Comparison of ENCODE assay signal across 16 cellular contexts in the genomic region with DNA sequence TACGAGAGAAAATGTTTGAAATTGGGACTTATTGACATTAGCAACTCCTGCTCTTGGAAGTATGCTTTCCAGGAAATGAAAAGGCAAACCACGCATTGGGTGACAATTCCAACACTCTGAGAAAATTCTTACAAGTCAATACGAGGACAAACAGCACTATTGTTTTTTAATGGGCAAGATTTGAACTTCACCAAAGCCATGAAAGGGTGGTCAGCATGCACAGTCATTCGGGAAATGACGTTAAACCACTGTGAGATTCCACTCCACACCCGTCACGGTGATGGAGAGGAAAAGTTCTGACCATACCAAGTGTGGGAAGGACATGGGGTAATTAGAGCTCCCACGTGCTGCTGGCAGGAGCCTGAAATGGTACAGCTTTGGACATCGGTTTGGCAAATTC. TPM values are rescaled to one million over a fixed set of nuclear protein-coding genes. Genes with fewer than 3 reads are reported as not detected.
DNase-seq lines count a peak whose midpoint lies in the region; ATAC-seq, FAIRE-seq and TF ChIP-seq lines count a peak whose summit lies in the region.
"Had no signal": no experiment of that assay in that cellular context is flagged by ENCODE, and none has a peak within 500 bp of the region (broad histone marks: within the 10 kb centered on the region; RNA-seq: fewer than 3 reads in every experiment).

No MANE protein-coding gene starts in this region.

- H3K27me3 Mint-ChIP-seq in stimulated activated naive CD8-positive, alpha-beta T cell treated with anti-CD3 and anti-CD28 coated beads, Interleukin-15, amount 100 ng/mL, for 72 hours, result no peaks in the 10 kb centered on the region
- H3K27me3 Mint-ChIP-seq: CD4-positive, CD25-positive, alpha-beta regulatory T cell had no signal

- CTCF ChIA-PET in endothelial cell of umbilical vein (lab: Charles Lee), result interaction anchor here (0.7 kb wide), 1 partner anchor 13 kb away, joined by 3 read pairs; no protein-coding TSS in a partner anchor

- intact Hi-C loops in endothelial cell of umbilical vein (cut with micrococcal nuclease), result no loop called here

- dilution Hi-C loops in endothelial cell of umbilical vein (cut with MboI; ENCODE audit: extremely low pct_ligation_motif_present, low sequenced_read_pairs), result no loop called here

- H3K27ac ChIP-seq in endothelial cell of umbilical vein (ENCODE audit: insufficient read depth, low read depth, low read length), result no peak overlapping the region
- H3K27ac ChIP-seq: RWPE1, SJCRH30 had no signal

- H3K9me3 Mint-ChIP-seq in stimulated activated naive CD8-positive, alpha-beta T cell treated with anti-CD3 and anti-CD28 coated beads, Interleukin-15, amount 100 ng/mL, for 72 hours, result peaks cover 17 to 29% of the 10 kb centered on the region in 2 donors

- peaks cover 2 to 4% of the 10 kb centered on the region in 2 experiments for H3K27me3 ChIP-seq in endothelial cell of umbilical vein (ENCODE audit: control insufficient read depth in 2 of 2, insufficient read depth in 2 of 2, low read length in 2 of 2)

- H3K36me3 ChIP-seq in endothelial cell of umbilical vein (ENCODE audit: control insufficient read depth in 2 of 2, extremely low read depth in 1 of 2, insufficient read depth in 2 of 2, low read length in 2 of 2), result no peaks in the 10 kb centered on the region
- H3K36me3 ChIP-seq: HAP-1, SJCRH30 had no signal

- no peak overlapping the region for H3K4me3 ChIP-seq in endothelial cell of umbilical vein (replicated peaks in 1 of 3; ENCODE audit: insufficient read depth in 1 of 3, low read depth in 1 of 3, low read length in 3 of 3)
- H3K4me3 ChIP-seq: HAP-1, SJCRH30 had no signal

- no peak for TF ChIP-seq POLR2A in endothelial cell of umbilical vein (IDR thresholded peaks at IDR 0.05; ENCODE audit: low read depth, low read length)

- no peak for ATAC-seq in stimulated activated naive CD8-positive, alpha-beta T cell treated with anti-CD3 and anti-CD28 coated beads, Interleukin-15, amount 100 ng/mL, for 72 hours

- DNase-seq in Daoy (ENCODE audit: low read depth), result peak; percentile 40
- DNase-seq in LHCN-M2 (ENCODE audit: low read depth), result peak; percentile 19
- DNase-seq in endothelial cell of umbilical vein (ENCODE audit: low read depth, low spot score), result no peak
- DNase-seq in stimulated activated naive CD8-positive, alpha-beta T cell treated with anti-CD3 and anti-CD28 coated beads, Interleukin-15, amount 100 ng/mL, for 72 hours, result no peak
- DNase-seq in islet precursor cell, result no peak
- DNase-seq in effector CD4-positive, alpha-beta T cell, result no peak
- DNase-seq: CD4-positive, CD25-positive, alpha-beta regulatory T cell; DMS79 treated with DMSO at 0.1 percent for 48 hours; NCI-H1092; NCI-H345; NCI-H526 treated with DMSO at 0.1 percent for 48 hours; OCI-M1; SJCRH30 had no signal

- H4K20me1 ChIP-seq in endothelial cell of umbilical vein (replicated peaks; ENCODE audit: control insufficient read depth, extremely low read depth, insufficient read depth, low read length), result no peaks in the 10 kb centered on the region

- H3K4me1 Mint-ChIP-seq in stimulated activated naive CD8-positive, alpha-beta T cell treated with anti-CD3 and anti-CD28 coated beads, Interleukin-15, amount 100 ng/mL, for 72 hours, result peaks cover 59% of the 10 kb centered on the region

- H3K4me2 ChIP-seq in endothelial cell of umbilical vein (ENCODE audit: insufficient read depth, low read length), result no peak overlapping the region

- no peak for TF ChIP-seq CTCF in endothelial cell of umbilical vein (IDR thresholded peaks at IDR 0.05; ENCODE audit: extremely low read depth in 1 of 2, insufficient read depth in 1 of 2, low read depth in 1 of 2, low read length in 2 of 2)

- no peaks in the 10 kb centered on the region for H3K79me2 ChIP-seq in endothelial cell of umbilical vein (ENCODE audit: control insufficient read depth, insufficient read depth, low read length)

- BruUV-seq in endothelial cell of umbilical vein (replicated peaks; lab: Mats Ljungman, UMichigan), result no TSS peak

- no peaks in the 10 kb centered on the region for H3K9me1 ChIP-seq in endothelial cell of umbilical vein (replicated peaks; ENCODE audit: control insufficient read depth, extremely low read depth, insufficient read depth, low read length)

- H3K4me1 ChIP-seq in endothelial cell of umbilical vein (ENCODE audit: control insufficient read depth, extremely low read depth, insufficient read depth, low read length), result peaks cover 13% of the 10 kb centered on the region
- H3K4me1 ChIP-seq: HAP-1, SJCRH30 had no signal

- H3K4me3 Mint-ChIP-seq in stimulated activated naive CD8-positive, alpha-beta T cell treated with anti-CD3 and anti-CD28 coated beads, Interleukin-15, amount 100 ng/mL, for 72 hours, result no peak overlapping the region

- no peak overlapping the region for H3K9ac ChIP-seq in endothelial cell of umbilical vein (replicated peaks; ENCODE audit: extremely low read depth, insufficient read depth, low read length)

- H3K9me3 ChIP-seq in endothelial cell of umbilical vein (replicated peaks; ENCODE audit: control insufficient read depth, insufficient read depth, low read length), result no peaks in the 10 kb centered on the region

- H3K27ac Mint-ChIP-seq in stimulated activated naive CD8-positive, alpha-beta T cell treated with anti-CD3 and anti-CD28 coated beads, Interleukin-15, amount 100 ng/mL, for 72 hours, result no peak overlapping the region

- H2AFZ ChIP-seq in endothelial cell of umbilical vein (ENCODE audit: low read depth, low read length), result no peak overlapping the region

- FAIRE-seq in endothelial cell of umbilical vein (lab: Jason Lieb, UNC), result peak; percentile 53
- FAIRE-seq: D721Med had no signal

- POLR2A ChIA-PET in endothelial cell of umbilical vein (lab: Charles Lee), result no interaction called here

RNA-seq across cellular contexts. Expression of a gene that starts 12.2 kb away (rescaled TPM):
- 13.0 and 20.6 TPM in 2 replicates for total RNA-seq in Daoy (2014; rRNA removed; shearing (Covaris generic))
- total RNA-seq in LHCN-M2 (2014; rRNA removed) (39.6 and 40.7 TPM in 2 replicates), endothelial cell of umbilical vein (55.8 and 56.8 TPM in 2 replicates)
- polyA plus RNA-seq in LHCN-M2 (2012), result 31.1 TPM
- 29.6 and 39.3 TPM in 2 replicates for polyA plus RNA-seq in endothelial cell of umbilical vein
- polyA plus RNA-seq in endothelial cell of umbilical vein (2011; cell fraction: cytosol; rRNA removed), result 28.5 and 33.2 TPM in 2 replicates
- polyA plus RNA-seq in endothelial cell of umbilical vein (2011; cell fraction: nucleus; rRNA removed), result 32.5 and 39.1 TPM in 2 replicates
- 40.0 and 43.3 TPM in 2 replicates for polyA plus RNA-seq in endothelial cell of umbilical vein (2012)
- 15.0 and 18.6 TPM in 2 replicates for polyA minus RNA-seq in endothelial cell of umbilical vein
- 5.0 TPM for polyA minus RNA-seq in endothelial cell of umbilical vein (2011; cell fraction: cytosol; rRNA and poly(A)+ RNA removed)
- 6.7 and 8.4 TPM in 2 replicates for polyA minus RNA-seq in endothelial cell of umbilical vein (2011; cell fraction: nucleus; rRNA and poly(A)+ RNA removed)

RNA-seq across cellular contexts. Expression of a gene that starts 18.2 kb away (rescaled TPM):
- total RNA-seq in Daoy (2014; rRNA removed; shearing (Covaris generic)), result 9.0 and 12.1 TPM in 2 replicates
- total RNA-seq in LHCN-M2 (2014; rRNA removed) (13.1 TPM in 2 replicates), endothelial cell of umbilical vein (36.4 and 40.9 TPM in 2 replicates)
- polyA plus RNA-seq in LHCN-M2 (2012), result 8.9 TPM
- polyA plus RNA-seq in endothelial cell of umbilical vein, result 49.4 and 62.5 TPM in 2 replicates
- polyA plus RNA-seq in endothelial cell of umbilical vein (2011; cell fraction: cytosol; rRNA removed), result 20.4 and 32.8 TPM in 2 replicates
- polyA plus RNA-seq in endothelial cell of umbilical vein (2011; cell fraction: nucleus; rRNA removed), result 175 and 223 TPM in 2 replicates
- 21.7 and 22.2 TPM in 2 replicates for polyA plus RNA-seq in endothelial cell of umbilical vein (2012)
- polyA minus RNA-seq in endothelial cell of umbilical vein, result 15.9 and 22.0 TPM in 2 replicates
- not detected for polyA minus RNA-seq in endothelial cell of umbilical vein (2011; cell fraction: cytosol; rRNA and poly(A)+ RNA removed)
- polyA minus RNA-seq in endothelial cell of umbilical vein (2011; cell fraction: nucleus; rRNA and poly(A)+ RNA removed), result 24.5 and 44.3 TPM in 2 replicates
- total RNA-seq: SJCRH30 had no signal

RNA-seq across cellular contexts. Expression of a gene that starts 44.3 kb away (rescaled TPM):
- not detected in 2 replicates for total RNA-seq in Daoy (2014; rRNA removed; shearing (Covaris generic))
- total RNA-seq in LHCN-M2 (2014; rRNA removed) (not detected in 2 replicates), endothelial cell of umbilical vein (not detected in 2 replicates)
- polyA plus RNA-seq in LHCN-M2 (2012), result not detected
- 0.07 TPM in 1 of 2 replicates, not detected in the other for polyA plus RNA-seq in endothelial cell of umbilical vein
- polyA plus RNA-seq in endothelial cell of umbilical vein (2011; cell fraction: cytosol; rRNA removed), result 0.04 TPM in 1 of 2 replicates, not detected in the other
- polyA plus RNA-seq in endothelial cell of umbilical vein (2011; cell fraction: nucleus; rRNA removed), result 0.16 and 0.21 TPM in 2 replicates
- polyA plus RNA-seq in endothelial cell of umbilical vein (2012), result not detected in 2 replicates
- not detected in 2 replicates for polyA minus RNA-seq in endothelial cell of umbilical vein
- not detected for polyA minus RNA-seq in endothelial cell of umbilical vein (2011; cell fraction: cytosol; rRNA and poly(A)+ RNA removed)
- not detected in 2 replicates for polyA minus RNA-seq in endothelial cell of umbilical vein (2011; cell fraction: nucleus; rRNA and poly(A)+ RNA removed)
- total RNA-seq: CD4-positive, CD25-positive, alpha-beta regulatory T cell; SJCRH30 had no signal
- polyA plus RNA-seq: CD4-positive, CD25-positive, alpha-beta regulatory T cell had no signal

RNA-seq across cellular contexts. Expression of a gene that starts 48.0 kb away (rescaled TPM):
- 18.6 and 44.7 TPM in 2 replicates for total RNA-seq in Daoy (2014; rRNA removed; shearing (Covaris generic))
- total RNA-seq in LHCN-M2 (2014; rRNA removed) (22.4 and 30.0 TPM in 2 replicates), endothelial cell of umbilical vein (34.0 and 34.7 TPM in 2 replicates)
- 13.9 TPM for polyA plus RNA-seq in LHCN-M2 (2012)
- polyA plus RNA-seq in endothelial cell of umbilical vein, result 19.8 and 22.1 TPM in 2 replicates
- 10.8 and 14.2 TPM in 2 replicates for polyA plus RNA-seq in endothelial cell of umbilical vein (2011; cell fraction: cytosol; rRNA removed)
- polyA plus RNA-seq in endothelial cell of umbilical vein (2011; cell fraction: nucleus; rRNA removed), result 98.6 and 107 TPM in 2 replicates
- 12.5 and 15.3 TPM in 2 replicates for polyA plus RNA-seq in endothelial cell of umbilical vein (2012)
- polyA minus RNA-seq in endothelial cell of umbilical vein, result 25.1 and 27.6 TPM in 2 replicates
- polyA minus RNA-seq in endothelial cell of umbilical vein (2011; cell fraction: cytosol; rRNA and poly(A)+ RNA removed), result 21.4 TPM
- polyA minus RNA-seq in endothelial cell of umbilical vein (2011; cell fraction: nucleus; rRNA and poly(A)+ RNA removed), result 46.9 and 75.5 TPM in 2 replicates

RNA-seq across cellular contexts. Expression of a gene that starts 58.5 kb away (rescaled TPM):
- total RNA-seq in Daoy (2014; rRNA removed; shearing (Covaris generic)), result not detected in 2 replicates
- total RNA-seq in LHCN-M2 (2014; rRNA removed), result not detected in 2 replicates
- polyA plus RNA-seq in LHCN-M2 (2012), result not detected
- total RNA-seq in endothelial cell of umbilical vein, result 1.1 and 1.6 TPM in 2 replicates
- 1.2 and 3.4 TPM in 2 replicates for polyA plus RNA-seq in endothelial cell of umbilical vein
- polyA plus RNA-seq in endothelial cell of umbilical vein (2011; cell fraction: cytosol; rRNA removed), result 0.58 and 1.6 TPM in 2 replicates
- polyA plus RNA-seq in endothelial cell of umbilical vein (2011; cell fraction: nucleus; rRNA removed), result 1.7 and 3.1 TPM in 2 replicates
- polyA plus RNA-seq in endothelial cell of umbilical vein (2012), result 0.44 and 0.67 TPM in 2 replicates
- 1.9 and 4.4 TPM in 2 replicates for polyA minus RNA-seq in endothelial cell of umbilical vein
- polyA minus RNA-seq in endothelial cell of umbilical vein (2011; cell fraction: cytosol; rRNA and poly(A)+ RNA removed), result not detected
- not detected in 2 replicates for polyA minus RNA-seq in endothelial cell of umbilical vein (2011; cell fraction: nucleus; rRNA and poly(A)+ RNA removed)
- total RNA-seq: SJCRH30 had no signal

Comparison
In these comparisons a context has a peak if more than half of its experiments do, and no peak if none do; other contexts are left out.
1. DNase-seq: peak in Daoy (single experiment) and LHCN-M2 (single experiment); none in endothelial cell of umbilical vein (single experiment), stimulated activated naive CD8-positive, alpha-beta T cell treated with anti-CD3 and anti-CD28 coated beads, Interleukin-15, amount 100 ng/mL, for 72 hours (0 of 2), islet precursor cell (single experiment) and effector CD4-positive, alpha-beta T cell (single experiment).